ENCODE assay signal across 22 cellular contexts in the genomic region with DNA sequence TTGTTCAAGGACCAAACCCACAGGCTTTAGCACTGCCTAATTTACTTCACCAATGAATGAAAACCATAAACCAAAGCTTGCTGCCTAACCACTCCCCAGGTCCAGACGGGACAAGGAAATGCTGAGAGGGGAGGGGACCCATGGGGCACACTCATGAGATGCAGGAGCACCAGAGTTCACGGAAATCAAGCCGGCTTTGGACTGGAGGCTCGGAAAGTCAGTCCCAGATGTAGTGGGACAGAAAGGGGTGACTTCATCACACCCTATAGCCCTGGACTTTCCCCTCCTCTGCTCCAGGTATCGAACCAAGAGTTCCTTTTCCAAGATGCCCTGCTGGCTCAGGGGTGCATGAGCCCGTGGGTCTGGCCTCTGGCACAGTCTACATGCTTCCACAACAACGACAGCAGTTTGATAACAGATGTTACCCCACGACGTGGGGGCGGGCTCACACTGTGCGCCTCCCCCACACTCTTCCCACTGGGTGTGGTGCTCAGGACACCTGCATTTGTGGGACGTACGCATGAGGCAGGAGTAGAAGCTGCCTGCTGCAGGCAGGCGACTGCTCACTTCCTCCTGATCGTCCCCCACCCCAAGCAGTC.
A peak's percentile ranks its signal among the peaks of the same experiment; 100 is the strongest.
DNase-seq lines count a peak whose midpoint lies in the region; ATAC-seq and TF ChIP-seq lines count a peak whose summit lies in the region.
"Had no signal": no experiment of that assay in that cellular context is flagged by ENCODE, and none has a peak within 500 bp of the region (broad histone marks: within the 10 kb centered on the region; RNA-seq: fewer than 3 reads in every experiment).

No MANE protein-coding gene starts in this region.

- no peak overlapping the region for H3K4me3 Mint-ChIP-seq in activated T-helper 17 cell treated with anti-CD3 and anti-CD28 coated beads, Interleukin-2, amount 50 U/mL, for 72 hours
- no peak overlapping the region for H3K4me3 Mint-ChIP-seq in CD8-positive, alpha-beta T cell
- H3K4me3 Mint-ChIP-seq: CD4-positive, alpha-beta T cell had no signal

- no peak overlapping the region for H2AFZ ChIP-seq in neural cell (ENCODE audit: low read depth, low read length)

- ATAC-seq in activated T-helper 17 cell treated with anti-CD3 and anti-CD28 coated beads, Interleukin-2, amount 50 U/mL, for 72 hours (replicated peaks), result no peak
- ATAC-seq in CD8-positive, alpha-beta T cell, result no peak
- ATAC-seq: left cardiac atrium, Panc1, pancreas had no signal

- no peaks in the 10 kb centered on the region for H3K27me3 ChIP-seq in neural cell (ENCODE audit: insufficient read depth, low read depth, low read length)
- H3K27me3 ChIP-seq in HAP-1 (ENCODE audit: low read depth), result no peaks in the 10 kb centered on the region
- no peaks in the 10 kb centered on the region for H3K27me3 ChIP-seq in CD8-positive, alpha-beta T cell (ENCODE audit: insufficient read depth, low read length)
- H3K27me3 ChIP-seq: heart left ventricle, pancreas, upper lobe of left lung had no signal

- H3K27ac Mint-ChIP-seq in activated T-helper 17 cell treated with anti-CD3 and anti-CD28 coated beads, Interleukin-2, amount 50 U/mL, for 72 hours, result peak overlapping the region; percentile 12
- H3K27ac Mint-ChIP-seq in CD8-positive, alpha-beta T cell, result no peak overlapping the region
- H3K27ac Mint-ChIP-seq: CD4-positive, alpha-beta T cell had no signal

- H3K4me3 ChIP-seq in neural cell (ENCODE audit: low read length), result no peak overlapping the region
- no peak overlapping the region for H3K4me3 ChIP-seq in HAP-1
- no peak overlapping the region for H3K4me3 ChIP-seq in CD8-positive, alpha-beta T cell (ENCODE audit: low read depth, low read length)
- H3K4me3 ChIP-seq: heart left ventricle, pancreas, upper lobe of left lung had no signal

- no peak for TF ChIP-seq RAD21 in neural cell (conservative IDR thresholded peaks at IDR 0.05)

- POLR2A ChIA-PET in CD8-positive, alpha-beta T cell (lab: Charles Lee), result no interaction called here

- H3K36me3 ChIP-seq in neural cell (ENCODE audit: insufficient read depth, low read length) (peaks cover 3% of the 10 kb centered on the region), HAP-1 (replicated peaks) (peaks cover 23% of the 10 kb centered on the region)
- H3K36me3 ChIP-seq in CD8-positive, alpha-beta T cell (ENCODE audit: insufficient read depth, low read length), result peaks cover 25% of the 10 kb centered on the region

- intact Hi-C loops in CD8-positive, alpha-beta T cell (cut with DNase I, micrococcal nuclease), result no loop called here

- no peaks in the 10 kb centered on the region for H3K9me2 ChIP-seq in neural cell (ENCODE audit: insufficient read depth, low read length)

- DNase-seq in DMS 273 (lab: John Stamatoyannopoulos, UW; ENCODE audit: unreplicated experiment), result peak; percentile 27
- no peak for DNase-seq in DMS 273 treated with DMSO at 0.1 percent for 48 hours (lab: John Stamatoyannopoulos, UW)
- DNase-seq in GM13976 (ENCODE audit: low spot score), result peak; percentile 12
- no peak for DNase-seq in stimulated activated CD4-positive, alpha-beta T cell treated with anti-CD3 and anti-CD28 coated beads, Interleukin-15, amount 100 ng/mL, for 24 hours
- DNase-seq in HAP-1 (ENCODE audit: low spot score in 2 of 2), result no peak
- no peak for DNase-seq in CD8-positive, alpha-beta T cell
- DNase-seq: activated CD4-positive, alpha-beta T cell treated with anti-CD3 and anti-CD28 coated beads for 1 hour; CD4-positive, alpha-beta T cell; DMS79; left cardiac atrium; NCI-H1092 treated with DMSO at 0.1 percent for 48 hours; NCI-H187 treated with DMSO at 0.1 percent for 48 hours; NCI-H526; SIG-M5; SW 1271 had no signal

- H3K27me3 Mint-ChIP-seq in activated T-helper 17 cell treated with anti-CD3 and anti-CD28 coated beads, Interleukin-2, amount 50 U/mL, for 72 hours, result no peaks in the 10 kb centered on the region
- no peaks in the 10 kb centered on the region for H3K27me3 Mint-ChIP-seq in CD8-positive, alpha-beta T cell (ENCODE audit: low read depth)
- H3K27me3 Mint-ChIP-seq: CD4-positive, alpha-beta T cell had no signal

- H3K27ac ChIP-seq in neural cell (ENCODE audit: low read length), result no peak overlapping the region
- no peak overlapping the region for H3K27ac ChIP-seq in CD8-positive, alpha-beta T cell (ENCODE audit: low read depth, low read length)
- H3K27ac ChIP-seq: 22Rv1, heart left ventricle, pancreas, upper lobe of left lung had no signal

- peaks cover 3% of the 10 kb centered on the region; the same call in 1 of the 2 replicates for H3K4me1 ChIP-seq in HAP-1
- H3K4me1 ChIP-seq in CD8-positive, alpha-beta T cell (ENCODE audit: insufficient read depth, low read length), result peaks cover 2% of the 10 kb centered on the region
- H3K4me1 ChIP-seq: pancreas had no signal

- H3K36me3 Mint-ChIP-seq in activated T-helper 17 cell treated with anti-CD3 and anti-CD28 coated beads, Interleukin-2, amount 50 U/mL, for 72 hours (ENCODE audit: low read depth), result peaks cover 54% of the 10 kb centered on the region
- H3K36me3 Mint-ChIP-seq in CD8-positive, alpha-beta T cell, result peaks cover 55% of the 10 kb centered on the region

- CTCF ChIA-PET in CD8-positive, alpha-beta T cell (lab: Charles Lee), result interaction anchor here (1.6 kb wide), 1 partner anchor 9 kb away, joined by 3 read pairs; no protein-coding TSS in a partner anchor

- H3F3A ChIP-seq in neural cell (ENCODE audit: insufficient read depth, low read length, poor library complexity, severe bottlenecking), result no peaks in the 10 kb centered on the region

- H3K9ac ChIP-seq in neural cell (ENCODE audit: low read length), result no peak overlapping the region

- in situ Hi-C loops in GM13976 (cut with MboI; ENCODE audit: low sequenced_read_pairs, unreplicated experiment), result no loop called here
- in situ Hi-C loops in HAP-1 (cut with MboI; ENCODE audit: low sequenced_read_pairs), result no loop called here

- H3K79me2 ChIP-seq in neural cell (replicated peaks; ENCODE audit: insufficient read depth, low read length), result no peaks in the 10 kb centered on the region

- TF ChIP-seq EP300 in neural cell (conservative IDR thresholded peaks at IDR 0.05; ENCODE audit: poor library complexity, severe bottlenecking), result no peak

- H4K20me1 ChIP-seq in neural cell (ENCODE audit: insufficient read depth), result no peaks in the 10 kb centered on the region

- H3K9me3 Mint-ChIP-seq in activated T-helper 17 cell treated with anti-CD3 and anti-CD28 coated beads, Interleukin-2, amount 50 U/mL, for 72 hours, result no peaks in the 10 kb centered on the region
- no peaks in the 10 kb centered on the region for H3K9me3 Mint-ChIP-seq in CD8-positive, alpha-beta T cell
- H3K9me3 Mint-ChIP-seq: CD4-positive, alpha-beta T cell had no signal

- H3K4me2 ChIP-seq in neural cell (ENCODE audit: low read length), result no peak overlapping the region

- H3K9me3 ChIP-seq in neural cell (ENCODE audit: low read length), result no peaks in the 10 kb centered on the region
- no peaks in the 10 kb centered on the region for H3K9me3 ChIP-seq in HAP-1
- no peaks in the 10 kb centered on the region for H3K9me3 ChIP-seq in CD8-positive, alpha-beta T cell (ENCODE audit: low read length)
- H3K9me3 ChIP-seq: heart left ventricle, pancreas, upper lobe of left lung had no signal

- H3K4me1 Mint-ChIP-seq in activated T-helper 17 cell treated with anti-CD3 and anti-CD28 coated beads, Interleukin-2, amount 50 U/mL, for 72 hours, result peaks cover 4% of the 10 kb centered on the region
- peaks cover 12% of the 10 kb centered on the region for H3K4me1 Mint-ChIP-seq in CD8-positive, alpha-beta T cell (ENCODE audit: low read depth)

- TF ChIP-seq CTCF in GM13976 (IDR thresholded peaks at IDR 0.05; ENCODE audit: borderline replicate concordance, control extremely low read depth, extremely low read depth, insufficient read depth, missing control alignments), result no peak
- no peak for TF ChIP-seq CTCF in neural cell (IDR thresholded peaks at IDR 0.05; ENCODE audit: poor library complexity, severe bottlenecking)
- TF ChIP-seq CTCF in CD8-positive, alpha-beta T cell (IDR thresholded peaks at IDR 0.05), result no peak

TF ChIP-seq in neural cell, 6 proteins besides CTCF, POLR2A, EP300 and RAD21:
- TF ChIP-seq EZH2 (IDR thresholded peaks at IDR 0.05; ENCODE audit: borderline replicate concordance, insufficient read depth, low read length, poor library complexity, severe bottlenecking) (no peak), POLR2AphosphoS5 (IDR thresholded peaks at IDR 0.05) (peak; percentile 11), TAF1 (IDR thresholded peaks at IDR 0.05; ENCODE audit: low read depth) (no peak), MXI1 (conservative IDR thresholded peaks at IDR 0.05; ENCODE audit: poor library complexity, severe bottlenecking) (no peak)
- TF ChIP-seq, protein P1, sequence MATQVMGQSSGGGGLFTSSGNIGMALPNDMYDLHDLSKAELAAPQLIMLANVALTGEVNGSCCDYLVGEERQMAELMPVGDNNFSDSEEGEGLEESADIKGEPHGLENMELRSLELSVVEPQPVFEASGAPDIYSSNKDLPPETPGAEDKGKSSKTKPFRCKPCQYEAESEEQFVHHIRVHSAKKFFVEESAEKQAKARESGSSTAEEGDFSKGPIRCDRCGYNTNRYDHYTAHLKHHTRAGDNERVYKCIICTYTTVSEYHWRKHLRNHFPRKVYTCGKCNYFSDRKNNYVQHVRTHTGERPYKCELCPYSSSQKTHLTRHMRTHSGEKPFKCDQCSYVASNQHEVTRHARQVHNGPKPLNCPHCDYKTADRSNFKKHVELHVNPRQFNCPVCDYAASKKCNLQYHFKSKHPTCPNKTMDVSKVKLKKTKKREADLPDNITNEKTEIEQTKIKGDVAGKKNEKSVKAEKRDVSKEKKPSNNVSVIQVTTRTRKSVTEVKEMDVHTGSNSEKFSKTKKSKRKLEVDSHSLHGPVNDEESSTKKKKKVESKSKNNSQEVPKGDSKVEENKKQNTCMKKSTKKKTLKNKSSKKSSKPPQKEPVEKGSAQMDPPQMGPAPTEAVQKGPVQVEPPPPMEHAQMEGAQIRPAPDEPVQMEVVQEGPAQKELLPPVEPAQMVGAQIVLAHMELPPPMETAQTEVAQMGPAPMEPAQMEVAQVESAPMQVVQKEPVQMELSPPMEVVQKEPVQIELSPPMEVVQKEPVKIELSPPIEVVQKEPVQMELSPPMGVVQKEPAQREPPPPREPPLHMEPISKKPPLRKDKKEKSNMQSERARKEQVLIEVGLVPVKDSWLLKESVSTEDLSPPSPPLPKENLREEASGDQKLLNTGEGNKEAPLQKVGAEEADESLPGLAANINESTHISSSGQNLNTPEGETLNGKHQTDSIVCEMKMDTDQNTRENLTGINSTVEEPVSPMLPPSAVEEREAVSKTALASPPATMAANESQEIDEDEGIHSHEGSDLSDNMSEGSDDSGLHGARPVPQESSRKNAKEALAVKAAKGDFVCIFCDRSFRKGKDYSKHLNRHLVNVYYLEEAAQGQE (IDR thresholded peaks at IDR 0.05; ENCODE audit: borderline replicate concordance), result no peak

Comparison
In these comparisons a context has a peak if more than half of its experiments do, and no peak if none do; other contexts are left out.
1. DNase-seq: peak in DMS 273 (single experiment) and GM13976 (single experiment); none in DMS 273 treated with DMSO at 0.1 percent for 48 hours (single experiment), stimulated activated CD4-positive, alpha-beta T cell treated with anti-CD3 and anti-CD28 coated beads, Interleukin-15, amount 100 ng/mL, for 24 hours (single experiment), HAP-1 (0 of 2) and CD8-positive, alpha-beta T cell (0 of 7).